11 cellular contexts compared by ENCODE assay signal in the genomic region with DNA sequence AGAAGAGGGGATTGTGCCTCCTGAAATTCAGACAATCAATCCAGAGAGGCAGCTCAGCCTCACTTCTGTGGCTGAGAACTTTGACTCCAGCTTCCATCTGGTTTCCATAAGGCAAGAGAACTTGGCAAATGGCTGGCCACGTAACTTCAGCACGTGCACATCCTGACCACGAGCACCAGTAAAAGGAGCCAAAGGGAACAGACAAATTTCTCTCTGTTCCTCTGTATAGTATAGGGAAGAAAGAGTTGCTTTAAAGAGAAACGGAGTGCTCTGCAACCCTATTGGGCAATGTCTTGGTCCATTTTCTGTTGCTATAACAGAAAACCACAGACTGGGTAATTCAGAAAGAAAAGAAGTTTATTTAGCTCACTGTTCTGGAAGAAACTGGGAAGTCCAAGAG.
DNase-seq lines count a peak whose midpoint lies in the region; TF ChIP-seq lines count a peak whose summit lies in the region.
"Had no signal": no experiment of that assay in that cellular context is flagged by ENCODE, and none has a peak within 500 bp of the region (broad histone marks: within the 10 kb centered on the region; RNA-seq: fewer than 3 reads in every experiment).

No MANE protein-coding gene starts in this region.

- in situ Hi-C loops in GM13976 (cut with MboI; ENCODE audit: low sequenced_read_pairs, unreplicated experiment), result no loop called here

- TF ChIP-seq EP300 in sigmoid colon (IDR thresholded peaks at IDR 0.05), result no peak

- intact Hi-C loops in sigmoid colon (cut with DNase I), result no loop called here
- intact Hi-C loops in activated T-helper 2 cell treated with anti-CD3 and anti-CD28 coated beads, Interferon-gamma antibody, Interleukin-2, Interleukin-4, amounts not matched to agents 10 μg/mL and 5 μg/mL and 100 μg/mL, durations not matched to agents 14 hours and 24 hours and 36 hours (cut with micrococcal nuclease), result no loop called here

- no peaks in the 10 kb centered on the region for H3K4me1 Mint-ChIP-seq in activated T-helper 2 cell treated with anti-CD3 and anti-CD28 coated beads, Interferon-gamma antibody, Interleukin-2, Interleukin-4, amounts not matched to agents 10 μg/mL and 5 μg/mL and 100 μg/mL, durations not matched to agents 14 hours and 24 hours and 36 hours (ENCODE audit: low read depth)

- H3K4me1 ChIP-seq in sigmoid colon, result no peaks in the 10 kb centered on the region

- H3K36me3 Mint-ChIP-seq in activated T-helper 2 cell treated with anti-CD3 and anti-CD28 coated beads, Interferon-gamma antibody, Interleukin-2, Interleukin-4, amounts not matched to agents 10 μg/mL and 5 μg/mL and 100 μg/mL, durations not matched to agents 14 hours and 24 hours and 36 hours (ENCODE audit: low read depth), result no peaks in the 10 kb centered on the region

- DNase-seq in EH (ENCODE audit: low read depth) (peak; percentile 90), RPMI7951 (ENCODE audit: low read depth) (peak; percentile 98), fibroblast of villous mesenchyme (ENCODE audit: low read depth) (peak; percentile 83), sigmoid colon (peak; percentile 83), kidney glomerular epithelial cell (lab: John Stamatoyannopoulos, UW) (no peak), GM13976 (ENCODE audit: low spot score) (no peak), SW480 (ENCODE audit: low spot score) (no peak)
- DNase-seq in activated T-helper 2 cell treated with anti-CD3 and anti-CD28 coated beads, Interferon-gamma antibody, Interleukin-2, Interleukin-4, amounts not matched to agents 10 μg/mL and 5 μg/mL and 100 μg/mL, durations not matched to agents 14 hours and 24 hours and 36 hours (ENCODE audit: low spot score), result no peak
- DNase-seq: activated CD8-positive, alpha-beta memory T cell treated with anti-CD3 and anti-CD28 coated beads for 24 hours; KG1; NCI-H524 had no signal

- H3K9me3 ChIP-seq in sigmoid colon, result no peaks in the 10 kb centered on the region

- no peak overlapping the region for H3K4me3 Mint-ChIP-seq in activated T-helper 2 cell treated with anti-CD3 and anti-CD28 coated beads, Interferon-gamma antibody, Interleukin-2, Interleukin-4, amounts not matched to agents 10 μg/mL and 5 μg/mL and 100 μg/mL, durations not matched to agents 14 hours and 24 hours and 36 hours (ENCODE audit: low read depth)

- TF ChIP-seq CTCF in fibroblast of villous mesenchyme (IDR thresholded peaks at IDR 0.05; ENCODE audit: insufficient read depth, low read depth, low read length) (no peak), sigmoid colon (IDR thresholded peaks at IDR 0.05) (no peak), GM13976 (IDR thresholded peaks at IDR 0.05; ENCODE audit: borderline replicate concordance, control extremely low read depth, extremely low read depth, insufficient read depth, missing control alignments) (no peak)

- TF ChIP-seq POLR2A in sigmoid colon (IDR thresholded peaks at IDR 0.05), result no peak

- no peaks in the 10 kb centered on the region for H3K36me3 ChIP-seq in sigmoid colon

- WGBS in sigmoid colon, 2 donors, result 70 to 82% methylated on average over 4 of the region's 4 CpGs

- no peaks in the 10 kb centered on the region for H3K27me3 Mint-ChIP-seq in activated T-helper 2 cell treated with anti-CD3 and anti-CD28 coated beads, Interferon-gamma antibody, Interleukin-2, Interleukin-4, amounts not matched to agents 10 μg/mL and 5 μg/mL and 100 μg/mL, durations not matched to agents 14 hours and 24 hours and 36 hours (ENCODE audit: low read depth)

- no peak overlapping the region for H3K27ac Mint-ChIP-seq in activated T-helper 2 cell treated with anti-CD3 and anti-CD28 coated beads, Interferon-gamma antibody, Interleukin-2, Interleukin-4, amounts not matched to agents 10 μg/mL and 5 μg/mL and 100 μg/mL, durations not matched to agents 14 hours and 24 hours and 36 hours

- H3K4me3 ChIP-seq in fibroblast of villous mesenchyme (ENCODE audit: low read depth, low read length) (no peak overlapping the region), sigmoid colon (no peak overlapping the region)

- no peaks in the 10 kb centered on the region for H3K9me3 Mint-ChIP-seq in activated T-helper 2 cell treated with anti-CD3 and anti-CD28 coated beads, Interferon-gamma antibody, Interleukin-2, Interleukin-4, amounts not matched to agents 10 μg/mL and 5 μg/mL and 100 μg/mL, durations not matched to agents 14 hours and 24 hours and 36 hours

- peak overlapping the region in 1 of 4 donors; percentile 12 for H3K27ac ChIP-seq in sigmoid colon

- H3K27me3 ChIP-seq in sigmoid colon, result no peaks in the 10 kb centered on the region

Comparison
In these comparisons a context has a peak if more than half of its experiments do, and no peak if none do; other contexts are left out.
1. DNase-seq: peak in EH (single experiment), RPMI7951 (single experiment), fibroblast of villous mesenchyme (single experiment) and sigmoid colon (single experiment); none in kidney glomerular epithelial cell (single experiment), GM13976 (single experiment), SW480 (single experiment) and activated T-helper 2 cell treated with anti-CD3 and anti-CD28 coated beads, Interferon-gamma antibody, Interleukin-2, Interleukin-4, amounts not matched to agents 10 μg/mL and 5 μg/mL and 100 μg/mL, durations not matched to agents 14 hours and 24 hours and 36 hours (single experiment).